In the genomic region with DNA sequence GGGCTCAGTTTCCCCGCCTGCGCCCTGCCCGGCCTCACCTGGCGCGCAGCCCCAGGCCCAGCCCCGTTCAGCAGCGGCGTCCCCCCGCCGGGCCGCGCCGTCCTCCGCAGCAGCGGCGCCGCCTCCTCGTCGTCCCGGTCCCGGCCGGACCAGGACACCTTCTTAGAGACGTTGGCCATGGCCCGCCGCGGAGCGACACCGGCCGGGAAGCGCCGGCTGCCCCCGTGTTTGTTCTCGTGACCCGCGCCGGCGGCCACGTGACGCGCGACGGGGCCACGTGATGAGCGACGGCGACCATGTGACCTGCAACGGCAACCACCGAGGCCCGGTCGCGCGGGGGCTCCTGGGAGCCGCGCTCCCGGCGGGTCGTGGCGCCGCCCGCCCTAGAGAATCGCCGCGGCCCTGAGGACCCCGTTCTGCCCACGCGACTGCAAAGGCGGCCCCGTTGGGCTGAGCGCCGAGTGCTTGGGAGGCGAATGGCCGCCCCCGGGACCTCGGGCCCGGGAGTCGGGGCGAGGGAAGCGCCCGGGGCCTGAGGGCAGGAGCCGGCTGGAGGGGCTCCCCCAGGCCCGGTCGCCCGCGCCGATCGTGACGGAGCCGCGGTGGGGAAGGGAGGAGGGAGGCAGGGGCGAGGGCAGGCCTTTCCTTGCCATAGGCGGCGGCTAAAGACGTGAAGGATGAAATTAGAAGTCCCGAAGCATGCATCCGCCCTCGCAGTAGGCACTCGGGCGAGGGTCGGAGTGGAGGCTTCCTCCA, we compare ENCODE assay signal across 8 cellular contexts. TPM values are rescaled to one million over a fixed set of nuclear protein-coding genes. Genes with fewer than 3 reads are reported as not detected.
DNase-seq lines count a peak whose midpoint lies in the region; ATAC-seq, FAIRE-seq and TF ChIP-seq lines count a peak whose summit lies in the region.

TSS of gene CLCN7 (minus strand) at position 233 of the 756 bp plus-strand sequence. CDS start at position 179, 54 bp downstream.

- intact Hi-C loops in kidney (cut with DNase I): no loop called here

- peak; percentile 81 for ATAC-seq in GM18867 (IDR thresholded peaks at IDR 0.05; ENCODE audit: unreplicated experiment)
- ATAC-seq in HG03097 (IDR thresholded peaks at IDR 0.05; ENCODE audit: low FRiP score, unreplicated experiment): peak; percentile 81

- DNase-seq in AG04449 (ENCODE audit: low read depth, low spot score): no peak
- DNase-seq in NCI-H2227 (lab: John Stamatoyannopoulos, UW; ENCODE audit: unreplicated experiment): peak; percentile 92
- peak; percentile 77 for DNase-seq in activated CD4-positive, alpha-beta T cell treated with anti-CD3 and anti-CD28 coated beads for 1 hour
- peak; percentile 67 for DNase-seq in cerebellar cortex (ENCODE audit: low spot score)
- peak; percentile 97 for DNase-seq in kidney
- peak; percentile 77 to 85 for DNase-seq in stimulated activated CD4-positive, alpha-beta T cell treated with anti-CD3 and anti-CD28 coated beads, Interleukin-15, amount 100 ng/mL, for 1 hour (ENCODE audit: low read depth in 1 of 2, low spot score in 1 of 2)

- H3K9me3 ChIP-seq in kidney (ENCODE audit: control insufficient read depth in 1 of 2, low read length in 2 of 2): no peaks in the 10 kb centered on the region

- no peak for FAIRE-seq in kidney (lab: Jason Lieb, UNC)

- no peaks in the 10 kb centered on the region for H3K36me3 ChIP-seq in kidney (ENCODE audit: control insufficient read depth in 1 of 2, insufficient read depth in 2 of 2, low read length in 2 of 2)

- peaks cover 0 to 30% of the 10 kb centered on the region in 2 donors for H3K4me1 ChIP-seq in kidney (ENCODE audit: control insufficient read depth in 1 of 2, insufficient read depth in 1 of 2, low read depth in 1 of 2, low read length in 2 of 2)

- H3K4me3 ChIP-seq in AG04449 (ENCODE audit: low read depth, low read length) (peak within 1 kb of the TSS; percentile 74), kidney (ENCODE audit: low read length in 2 of 2) (peak within 1 kb of the TSS; percentile 80 to 91)

- TF ChIP-seq CTCF in AG04449 (IDR thresholded peaks at IDR 0.05; ENCODE audit: insufficient read depth, low read length, missing control alignments) (no peak), kidney (IDR thresholded peaks at IDR 0.05; ENCODE audit: borderline replicate concordance, extremely low read depth, insufficient read depth) (no peak)

- H3K27ac ChIP-seq in kidney (ENCODE audit: low read depth in 2 of 2, low read length in 2 of 2): peak within 1 kb of the TSS; percentile 74 to 85

- POLR2A ChIA-PET in AG04449 (lab: Yijun Ruan, JAX): no interaction called here

- H3K9ac ChIP-seq in kidney (ENCODE audit: low read length in 2 of 2): peak within 1 kb of the TSS; percentile 63 to 90

- CTCF ChIA-PET in AG04449 (lab: Yijun Ruan, JAX): interaction anchor here (1.3 kb wide), 1 partner anchor 19 kb away, joined by 4 read pairs; no protein-coding TSS in a partner anchor

RNA-seq across cellular contexts. Expression of gene CLCN7, which starts in this region (rescaled TPM):
- total RNA-seq in kidney: 92.5 TPM
- 38.9 TPM for polyA plus RNA-seq in kidney (ENCODE audit: insufficient read depth, low read depth, low replicate concordance)
